In genomic region chr5:151651997-151652645, GRCh38 we compare ENCODE assay signal across 8 cellular contexts. TPM values are rescaled to one million over a fixed set of nuclear protein-coding genes. Genes with fewer than 3 reads are reported as not detected.
DNase-seq lines count a peak whose midpoint lies in the region; ATAC-seq and TF ChIP-seq lines count a peak whose summit lies in the region.

No MANE protein-coding gene starts in this region.

- no peaks in the 10 kb centered on the region for H3K27me3 ChIP-seq in ovary
- H3K27me3 ChIP-seq in upper lobe of right lung = no peaks in the 10 kb centered on the region

- H3K9me3 ChIP-seq in ovary (no peaks in the 10 kb centered on the region), upper lobe of right lung (no peaks in the 10 kb centered on the region)

- H3K27ac ChIP-seq in ovary (no peak overlapping the region), upper lobe of right lung (no peak overlapping the region)

- H3K4me3 ChIP-seq in ovary = no peak overlapping the region
- no peak overlapping the region for H3K4me3 ChIP-seq in upper lobe of right lung

- H3K36me3 Mint-ChIP-seq in activated T-helper 2 cell treated with anti-CD3 and anti-CD28 coated beads, Interferon-gamma antibody, Interleukin-2, Interleukin-4, amounts not matched to agents 10 μg/mL and 5 μg/mL and 100 μg/mL, durations not matched to agents 14 hours and 24 hours and 36 hours (ENCODE audit: low read depth) = no peaks in the 10 kb centered on the region

- ATAC-seq in upper lobe of right lung = peak; percentile 96

- no peak overlapping the region for H3K27ac Mint-ChIP-seq in activated T-helper 2 cell treated with anti-CD3 and anti-CD28 coated beads, Interferon-gamma antibody, Interleukin-2, Interleukin-4, amounts not matched to agents 10 μg/mL and 5 μg/mL and 100 μg/mL, durations not matched to agents 14 hours and 24 hours and 36 hours

- TF ChIP-seq EP300 in ovary (IDR thresholded peaks at IDR 0.05) = no peak

- H3K27me3 Mint-ChIP-seq in activated T-helper 2 cell treated with anti-CD3 and anti-CD28 coated beads, Interferon-gamma antibody, Interleukin-2, Interleukin-4, amounts not matched to agents 10 μg/mL and 5 μg/mL and 100 μg/mL, durations not matched to agents 14 hours and 24 hours and 36 hours (ENCODE audit: low read depth) = peaks cover 9% of the 10 kb centered on the region

- DNase-seq in GM03348 (ENCODE audit: low spot score) (peak; percentile 90), GOT3 (lab: John Stamatoyannopoulos, UW) (peak; percentile 54), LHCN-M2 (ENCODE audit: low read depth) (peak; percentile 76), SHP77 (lab: John Stamatoyannopoulos, UW) (peak; percentile 68 to 81), foreskin melanocyte (peak; percentile 70), ovary (peak; percentile 61 to 85 (median 77)), upper lobe of right lung (peak; percentile 83)
- DNase-seq in activated T-helper 2 cell treated with anti-CD3 and anti-CD28 coated beads, Interferon-gamma antibody, Interleukin-2, Interleukin-4, amounts not matched to agents 10 μg/mL and 5 μg/mL and 100 μg/mL, durations not matched to agents 14 hours and 24 hours and 36 hours (ENCODE audit: low spot score) = peak; percentile 36

- H3K4me1 Mint-ChIP-seq in activated T-helper 2 cell treated with anti-CD3 and anti-CD28 coated beads, Interferon-gamma antibody, Interleukin-2, Interleukin-4, amounts not matched to agents 10 μg/mL and 5 μg/mL and 100 μg/mL, durations not matched to agents 14 hours and 24 hours and 36 hours (ENCODE audit: low read depth) = no peaks in the 10 kb centered on the region

- no peak for TF ChIP-seq POLR2A in ovary (IDR thresholded peaks at IDR 0.05)

- H3K9me3 Mint-ChIP-seq in activated T-helper 2 cell treated with anti-CD3 and anti-CD28 coated beads, Interferon-gamma antibody, Interleukin-2, Interleukin-4, amounts not matched to agents 10 μg/mL and 5 μg/mL and 100 μg/mL, durations not matched to agents 14 hours and 24 hours and 36 hours = no peaks in the 10 kb centered on the region

- TF ChIP-seq CTCF in ovary (IDR thresholded peaks at IDR 0.05) (peak; percentile 57 to 77 (median 60)), upper lobe of right lung (IDR thresholded peaks at IDR 0.05) (peak; percentile 83)

- no peak overlapping the region for H3K4me3 Mint-ChIP-seq in activated T-helper 2 cell treated with anti-CD3 and anti-CD28 coated beads, Interferon-gamma antibody, Interleukin-2, Interleukin-4, amounts not matched to agents 10 μg/mL and 5 μg/mL and 100 μg/mL, durations not matched to agents 14 hours and 24 hours and 36 hours (ENCODE audit: low read depth)

- no peaks in the 10 kb centered on the region for H3K4me1 ChIP-seq in ovary (ENCODE audit: insufficient read depth)
- H3K4me1 ChIP-seq in upper lobe of right lung = no peaks in the 10 kb centered on the region

- WGBS in ovary, 3 donors = 0 to 1% (median 1%) methylated on average over 6 of the region's 6 CpGs

- H3K36me3 ChIP-seq in ovary = no peaks in the 10 kb centered on the region
- no peaks in the 10 kb centered on the region for H3K36me3 ChIP-seq in upper lobe of right lung

- intact Hi-C loops in activated T-helper 2 cell treated with anti-CD3 and anti-CD28 coated beads, Interferon-gamma antibody, Interleukin-2, Interleukin-4, amounts not matched to agents 10 μg/mL and 5 μg/mL and 100 μg/mL, durations not matched to agents 14 hours and 24 hours and 36 hours (cut with micrococcal nuclease) = loop anchor here (1.0 kb wide), 1 partner anchor 205 kb away; the partner anchor contains the start of gene SLC36A1
- intact Hi-C loops in ovary (cut with DNase I) (loop anchor here in 3 of 4 donors (2.0 to 10.0 kb wide), 3 partner anchors 200 to 207 kb away; partner anchors contain the start of gene SLC36A1 (in 2 of the 3)), upper lobe of right lung (cut with DNase I) (no loop called here)

RNA-seq across cellular contexts. Expression of gene SPARC, which starts 34.6 kb away (rescaled TPM):
- 797 and 1,163 TPM in 2 replicates for total RNA-seq in LHCN-M2 (2014; rRNA removed)
- 2,613 TPM for polyA plus RNA-seq in LHCN-M2 (2012)
- 0.43 TPM in 1 of 2 replicates, not detected in the other for total RNA-seq in activated T-helper 2 cell treated with anti-CD3 and anti-CD28 coated beads, Interferon-gamma antibody, Interleukin-2, Interleukin-4, amounts not matched to agents 10 μg/mL and 5 μg/mL and 100 μg/mL, durations not matched to agents 14 hours and 24 hours and 36 hours
- 1,000 to 10,000 TPM in 1 of 7 donors, 100 to 1,000 TPM in 6; 220 to 1,059 (median 717) TPM for total RNA-seq in ovary
- 1,000 to 10,000 TPM in 1 of 2 donors, 100 to 1,000 TPM in 1; 924 to 2,564 TPM for polyA plus RNA-seq in ovary
- 1,248 TPM for total RNA-seq in upper lobe of right lung

Comparison
In these comparisons a context has a peak if more than half of its experiments do, and no peak if none do; other contexts are left out.
1. DNase-seq: peak in every context shown above with its lines; median percentile 90 in GM03348; 83 in upper lobe of right lung; 77 in ovary; 76 in LHCN-M2; 74 in SHP77; 70 in foreskin melanocyte; 54 in GOT3; 36 in activated T-helper 2 cell treated with anti-CD3 and anti-CD28 coated beads, Interferon-gamma antibody, Interleukin-2, Interleukin-4, amounts not matched to agents 10 μg/mL and 5 μg/mL and 100 μg/mL, durations not matched to agents 14 hours and 24 hours and 36 hours.
2. RNA of gene SPARC, which starts 34.6 kb away (total RNA-seq): 1,248 TPM in upper lobe of right lung (single experiment), 797 to 1,163 TPM in LHCN-M2 and 220 to 1,059 TPM in ovary; 0.43 TPM in activated T-helper 2 cell treated with anti-CD3 and anti-CD28 coated beads, Interferon-gamma antibody, Interleukin-2, Interleukin-4, amounts not matched to agents 10 μg/mL and 5 μg/mL and 100 μg/mL, durations not matched to agents 14 hours and 24 hours and 36 hours; every median in the first group is over 100 times any median in the second.